Comparison of ENCODE assay signal across 2 cellular contexts in genomic region chr2:102197389-102198137, GRCh38.
TF ChIP-seq lines count a peak whose summit lies in the region.

No MANE protein-coding gene starts in this region.

TF ChIP-seq in A549, 52 proteins besides CTCF, POLR2A, EP300 and RAD21 (continued from another document):
- TF ChIP-seq MAZ (IDR thresholded peaks at IDR 0.05; ENCODE audit: borderline replicate concordance, low read depth, low read length) (no peak), NFE2L2 (conservative IDR thresholded peaks at IDR 0.05; ENCODE audit: low read length) (peak; percentile 79)

TF ChIP-seq in H1, 55 proteins besides CTCF, POLR2A, EP300 and RAD21:
- no peak for TF ChIP-seq SIRT6 (IDR thresholded peaks at IDR 0.05; ENCODE audit: low read length)
- TF ChIP-seq, protein P1, sequence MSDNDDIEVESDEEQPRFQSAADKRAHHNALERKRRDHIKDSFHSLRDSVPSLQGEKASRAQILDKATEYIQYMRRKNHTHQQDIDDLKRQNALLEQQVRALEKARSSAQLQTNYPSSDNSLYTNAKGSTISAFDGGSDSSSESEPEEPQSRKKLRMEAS (IDR thresholded peaks at IDR 0.05), result no peak
- 0 out of 2 replicates have a peak, but pooled peaks have one; percentile 52 for TF ChIP-seq BACH1 (IDR thresholded peaks at IDR 0.05; ENCODE audit: low read length)
- no peak for TF ChIP-seq RFX5 (IDR thresholded peaks at IDR 0.05; ENCODE audit: borderline replicate concordance, low read depth, low read length)
- TF ChIP-seq JUN (IDR thresholded peaks at IDR 0.05; ENCODE audit: low read depth, low read length), result no peak
- TF ChIP-seq KDM4A (IDR thresholded peaks at IDR 0.05; ENCODE audit: low read depth, low read length, severe bottlenecking), result no peak
- peak; percentile 55 for TF ChIP-seq MAFK (IDR thresholded peaks at IDR 0.05; ENCODE audit: low read depth, low read length)
- TF ChIP-seq SP1 (IDR thresholded peaks at IDR 0.05; ENCODE audit: low read depth, low read length), result no peak
- TF ChIP-seq NANOG (IDR thresholded peaks at IDR 0.05; ENCODE audit: insufficient read depth, low read depth, low read length, poor library complexity, severe bottlenecking), result no peak
TF ChIP-seq in H1: peak in this region for 2.
